31 cellular contexts compared by ENCODE assay signal in the genomic region with DNA sequence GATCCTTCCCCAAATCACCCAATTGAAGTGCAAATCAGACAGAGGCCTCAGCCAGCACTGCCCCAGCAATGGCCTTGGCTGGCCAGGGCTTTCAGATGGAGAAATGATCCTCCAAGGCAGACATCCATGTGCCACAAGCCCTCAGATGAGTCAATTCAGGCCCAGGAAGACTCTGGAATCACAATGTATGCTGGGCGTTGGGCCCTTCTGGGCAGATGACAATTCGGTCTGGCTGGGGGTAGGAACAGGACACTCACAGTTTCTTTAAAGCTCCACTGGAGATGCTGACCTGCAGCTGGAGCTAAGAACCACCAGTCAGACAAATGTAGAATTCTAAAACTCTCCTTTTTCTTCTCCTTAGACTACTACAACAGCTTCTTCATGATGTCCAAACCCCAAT. TPM values are rescaled to one million over a fixed set of nuclear protein-coding genes. Genes with fewer than 3 reads are reported as not detected.
"Had no signal": no experiment of that assay in that cellular context is flagged by ENCODE, and none has a peak within 500 bp of the region (broad histone marks: within the 10 kb centered on the region; RNA-seq: fewer than 3 reads in every experiment).

No MANE protein-coding gene starts in this region.

- H3K27ac Mint-ChIP-seq: activated CD4-positive, alpha-beta T cell treated with anti-CD3 and anti-CD28 coated beads, Interleukin-2, amount 10 ng/mL, durations not matched to agents 24 days and 14 days; activated CD8-positive, alpha-beta T cell treated with anti-CD3 and anti-CD28 coated beads for 36 hours; activated naive CD4-positive, alpha-beta T cell treated with anti-CD3 and anti-CD28 coated beads, Interleukin-2, amount 50 U/mL, for 24 hours; activated T-helper 17 cell treated with anti-CD3 and anti-CD28 coated beads, Interleukin-2, amount 50 U/mL, for 72 hours; dendritic cell treated with granulocyte-macrophage colony-stimulating factor and Interleukin-4, amounts not matched to agents 40 ng/mL and 50 ng/mL, for 4 days; endodermal cell; natural killer cell; stimulated activated naive B cell treated with anti-CD40 and anti-IgM and Interleukin-4, amounts not matched to agents 10 μg/mL and 1 μg/mL and 100 μg/mL, for 72 hours; T-helper 17 cell had no signal

- H3K9me3 ChIP-seq: sigmoid colon had no signal

- H3K27me3 Mint-ChIP-seq: activated CD8-positive, alpha-beta T cell treated with anti-CD3 and anti-CD28 coated beads for 36 hours; activated naive CD4-positive, alpha-beta T cell treated with anti-CD3 and anti-CD28 coated beads, Interleukin-2, amount 50 U/mL, for 24 hours; dendritic cell treated with granulocyte-macrophage colony-stimulating factor and Interleukin-4, amounts not matched to agents 40 ng/mL and 50 ng/mL, for 4 days had no signal

- H3K4me3 ChIP-seq: heart right ventricle, sigmoid colon, tibial nerve had no signal

- H3K36me3 Mint-ChIP-seq: activated naive CD4-positive, alpha-beta T cell treated with anti-CD3 and anti-CD28 coated beads, Interleukin-2, amount 50 U/mL, for 24 hours; natural killer cell; stimulated activated naive B cell treated with anti-CD40 and anti-IgM and Interleukin-4, amounts not matched to agents 10 μg/mL and 1 μg/mL and 100 μg/mL, for 72 hours had no signal

- H3K9me3 Mint-ChIP-seq: activated naive CD4-positive, alpha-beta T cell treated with anti-CD3 and anti-CD28 coated beads, Interleukin-2, amount 50 U/mL, for 24 hours; activated T-cell treated with anti-CD3 and anti-CD28 coated beads, Interleukin-2, amount 50 U/mL, for 4 hours; central memory CD8-positive, alpha-beta T cell; dendritic cell treated with granulocyte-macrophage colony-stimulating factor and Interleukin-4, amounts not matched to agents 40 ng/mL and 50 ng/mL, for 4 days; natural killer cell had no signal

- H3K27me3 ChIP-seq: foreskin keratinocyte, sigmoid colon, tibial nerve had no signal

- H3K4me1 Mint-ChIP-seq: activated T-helper 17 cell treated with anti-CD3 and anti-CD28 coated beads, Interleukin-2, amount 50 U/mL, for 72 hours; stimulated activated naive B cell treated with anti-CD40 and anti-IgM and Interleukin-4, amounts not matched to agents 10 μg/mL and 1 μg/mL and 100 μg/mL, for 72 hours had no signal

- H3K4me3 Mint-ChIP-seq: activated CD4-positive, alpha-beta T cell treated with anti-CD3 and anti-CD28 coated beads, Interleukin-2, amount 10 ng/mL, durations not matched to agents 24 days and 14 days; activated CD8-positive, alpha-beta T cell treated with anti-CD3 and anti-CD28 coated beads for 36 hours; activated naive CD4-positive, alpha-beta T cell treated with anti-CD3 and anti-CD28 coated beads, Interleukin-2, amount 50 U/mL, for 24 hours; activated T-cell treated with anti-CD3 and anti-CD28 coated beads, Interleukin-2, amount 50 U/mL, for 4 hours; activated T-helper 17 cell treated with anti-CD3 and anti-CD28 coated beads, Interleukin-2, amount 50 U/mL, for 72 hours; central memory CD8-positive, alpha-beta T cell; dendritic cell treated with granulocyte-macrophage colony-stimulating factor and Interleukin-4, amounts not matched to agents 40 ng/mL and 50 ng/mL, for 4 days; endodermal cell; natural killer cell; stimulated activated naive B cell treated with anti-CD40 and anti-IgM and Interleukin-4, amounts not matched to agents 10 μg/mL and 1 μg/mL and 100 μg/mL, for 72 hours; T-helper 17 cell had no signal

- ATAC-seq: activated CD8-positive, alpha-beta T cell treated with anti-CD3 and anti-CD28 coated beads for 36 hours; activated T-cell treated with anti-CD3 and anti-CD28 coated beads, Interleukin-2, amount 50 U/mL, for 4 hours; activated T-helper 17 cell treated with anti-CD3 and anti-CD28 coated beads, Interleukin-2, amount 50 U/mL, for 72 hours; esophagus mucosa; foreskin keratinocyte; heart right ventricle; natural killer cell; stimulated activated naive B cell treated with anti-CD40 and anti-IgM and Interleukin-4, amounts not matched to agents 10 μg/mL and 1 μg/mL and 100 μg/mL, for 72 hours; T-helper 17 cell had no signal

- H3K4me1 ChIP-seq: heart right ventricle, sigmoid colon, tibial nerve had no signal

- H3K36me3 ChIP-seq: heart right ventricle, sigmoid colon, tibial nerve had no signal

- H3K27ac ChIP-seq: foreskin keratinocyte, heart right ventricle, sigmoid colon, tibial nerve had no signal

- DNase-seq: activated CD4-positive, alpha-beta T cell treated with anti-CD3 and anti-CD28 coated beads, Interleukin-2, amount 10 ng/mL, durations not matched to agents 24 days and 14 days; activated CD4-positive, CD25-positive, alpha-beta regulatory T cell treated with anti-CD3 and anti-CD28 coated beads, Interleukin-2, amount 50 U/mL, for 72 hours; activated CD8-positive, alpha-beta T cell treated with anti-CD3 and anti-CD28 coated beads for 36 hours; activated gamma-delta T cell treated with Interleukin-2 at 50 U/mL for 16 hours; activated T-cell treated with anti-CD3 and anti-CD28 coated beads, Interleukin-2, amount 50 U/mL, for 4 hours; anterior cingulate cortex; endodermal cell; foreskin keratinocyte; heart right ventricle; mammary epithelial cell; natural killer cell; posterior cingulate gyrus; sigmoid colon; stimulated activated CD4-positive, alpha-beta T cell treated with anti-CD3 and anti-CD28 coated beads, Interleukin-1b, Interleukin-23, amount 100 ng/mL, for 48 hours; stimulated activated CD4-positive, alpha-beta T cell treated with anti-CD3 and anti-CD28 coated beads, Interleukin-4, amount 100 ng/mL, for 4 hours; stimulated activated CD8-positive, alpha-beta memory T cell treated with anti-CD3 and anti-CD28 coated beads, Interleukin-4, amount 100 ng/mL, for 48 hours; stimulated activated naive B cell treated with anti-CD40 and anti-IgM and Interleukin-4, amounts not matched to agents 10 μg/mL and 1 μg/mL and 100 μg/mL, for 72 hours; T-helper 17 cell; T1000 had no signal

RNA-seq across cellular contexts. Expression of a gene that starts 7.1 kb away (rescaled TPM):
- total RNA-seq: activated CD4-positive, alpha-beta T cell treated with anti-CD3 and anti-CD28 coated beads, Interleukin-2, amount 10 ng/mL, durations not matched to agents 24 days and 14 days; activated CD8-positive, alpha-beta T cell treated with anti-CD3 and anti-CD28 coated beads for 36 hours; activated T-cell treated with anti-CD3 and anti-CD28 coated beads, Interleukin-2, amount 50 U/mL, for 4 hours; activated T-helper 17 cell treated with anti-CD3 and anti-CD28 coated beads, Interleukin-2, amount 50 U/mL, for 72 hours; bronchial epithelial cell; endodermal cell; esophagus mucosa; foreskin keratinocyte; glomerular endothelial cell; heart right ventricle; liver; natural killer cell; osteoblast; renal cortical epithelial cell; sigmoid colon; T-helper 17 cell; temporal lobe; tibial nerve had no signal

RNA-seq across cellular contexts. Expression of a gene that starts 9.3 kb away (rescaled TPM):
- total RNA-seq: activated CD4-positive, alpha-beta T cell treated with anti-CD3 and anti-CD28 coated beads, Interleukin-2, amount 10 ng/mL, durations not matched to agents 24 days and 14 days; activated CD8-positive, alpha-beta T cell treated with anti-CD3 and anti-CD28 coated beads for 36 hours; activated T-cell treated with anti-CD3 and anti-CD28 coated beads, Interleukin-2, amount 50 U/mL, for 4 hours; activated T-helper 17 cell treated with anti-CD3 and anti-CD28 coated beads, Interleukin-2, amount 50 U/mL, for 72 hours; bronchial epithelial cell; esophagus mucosa; foreskin keratinocyte; glomerular endothelial cell; heart right ventricle; liver; mammary epithelial cell; natural killer cell; osteoblast; renal cortical epithelial cell; sigmoid colon; T-helper 17 cell; temporal lobe; tibial nerve had no signal

RNA-seq across cellular contexts. Expression of a gene that starts 12.4 kb away (rescaled TPM):
- total RNA-seq: activated CD4-positive, alpha-beta T cell treated with anti-CD3 and anti-CD28 coated beads, Interleukin-2, amount 10 ng/mL, durations not matched to agents 24 days and 14 days; activated CD8-positive, alpha-beta T cell treated with anti-CD3 and anti-CD28 coated beads for 36 hours; activated T-cell treated with anti-CD3 and anti-CD28 coated beads, Interleukin-2, amount 50 U/mL, for 4 hours; activated T-helper 17 cell treated with anti-CD3 and anti-CD28 coated beads, Interleukin-2, amount 50 U/mL, for 72 hours; bronchial epithelial cell; esophagus mucosa; foreskin keratinocyte; glomerular endothelial cell; heart right ventricle; liver; mammary epithelial cell; natural killer cell; osteoblast; renal cortical epithelial cell; sigmoid colon; T-helper 17 cell; tibial nerve had no signal

RNA-seq across cellular contexts. Expression of a gene that starts 26.7 kb away (rescaled TPM):
- total RNA-seq: activated CD4-positive, alpha-beta T cell treated with anti-CD3 and anti-CD28 coated beads, Interleukin-2, amount 10 ng/mL, durations not matched to agents 24 days and 14 days; activated CD8-positive, alpha-beta T cell treated with anti-CD3 and anti-CD28 coated beads for 36 hours; activated T-cell treated with anti-CD3 and anti-CD28 coated beads, Interleukin-2, amount 50 U/mL, for 4 hours; activated T-helper 17 cell treated with anti-CD3 and anti-CD28 coated beads, Interleukin-2, amount 50 U/mL, for 72 hours; bronchial epithelial cell; endodermal cell; esophagus mucosa; foreskin keratinocyte; glomerular endothelial cell; heart right ventricle; liver; mammary epithelial cell; natural killer cell; osteoblast; renal cortical epithelial cell; sigmoid colon; T-helper 17 cell; temporal lobe; tibial nerve had no signal

RNA-seq across cellular contexts. Expression of a gene that starts 53.1 kb away (rescaled TPM):
- total RNA-seq: activated CD4-positive, alpha-beta T cell treated with anti-CD3 and anti-CD28 coated beads, Interleukin-2, amount 10 ng/mL, durations not matched to agents 24 days and 14 days; activated CD8-positive, alpha-beta T cell treated with anti-CD3 and anti-CD28 coated beads for 36 hours; activated T-cell treated with anti-CD3 and anti-CD28 coated beads, Interleukin-2, amount 50 U/mL, for 4 hours; activated T-helper 17 cell treated with anti-CD3 and anti-CD28 coated beads, Interleukin-2, amount 50 U/mL, for 72 hours; bronchial epithelial cell; esophagus mucosa; foreskin keratinocyte; glomerular endothelial cell; heart right ventricle; liver; mammary epithelial cell; natural killer cell; osteoblast; renal cortical epithelial cell; sigmoid colon; T-helper 17 cell; tibial nerve had no signal
